In genomic region chr22:28029201-28029948, GRCh38 we compare ENCODE assay signal across 9 cellular contexts.
DNase-seq lines count a peak whose midpoint lies in the region; ATAC-seq, FAIRE-seq and TF ChIP-seq lines count a peak whose summit lies in the region.
"Had no signal": no experiment of that assay in that cellular context is flagged by ENCODE, and none has a peak within 500 bp of the region (broad histone marks: within the 10 kb centered on the region; RNA-seq: fewer than 3 reads in every experiment).

No MANE protein-coding gene starts in this region.

- no peak for TF ChIP-seq POLR2A in H54 (IDR thresholded peaks at IDR 0.05; ENCODE audit: low read depth, low read length)

- no peak overlapping the region for H3K9ac ChIP-seq in fibroblast of lung (ENCODE audit: insufficient read depth, low read length)

- DNase-seq in H54 (ENCODE audit: insufficient read length, low spot score) (peak; percentile 80), NCI-H446 (lab: John Stamatoyannopoulos, UW) (peak; percentile 85 to 94), fibroblast of lung (ENCODE audit: low read depth in 2 of 2) (peak; percentile 61 to 65), pulmonary artery endothelial cell (ENCODE audit: low read depth, low spot score) (peak; percentile 98), activated gamma-delta T cell (lab: John Stamatoyannopoulos, UW) (no peak)

- no peak for TF ChIP-seq CTCF in fibroblast of lung (conservative IDR thresholded peaks at IDR 0.05 in 1 of 2, IDR thresholded peaks at IDR 0.05 in 1 of 2; ENCODE audit: low read depth in 1 of 2, low read length in 2 of 2)

- no peak overlapping the region for H3K4me2 ChIP-seq in fibroblast of lung (ENCODE audit: extremely low read depth, insufficient read depth, low read length)

- H2AFZ ChIP-seq in fibroblast of lung (ENCODE audit: low read length) = no peak overlapping the region

- no peaks in the 10 kb centered on the region for H3K27me3 ChIP-seq in fibroblast of lung (ENCODE audit: control insufficient read depth, insufficient read depth, low read length)
- H3K27me3 ChIP-seq: SJSA1 had no signal

- peaks cover 9% of the 10 kb centered on the region for H3K4me1 ChIP-seq in fibroblast of lung (ENCODE audit: control insufficient read depth, extremely low read depth, insufficient read depth, low read length)

- H4K20me1 ChIP-seq in fibroblast of lung (ENCODE audit: control insufficient read depth, extremely low read depth, insufficient read depth, low read length) = no peaks in the 10 kb centered on the region

- H3K36me3 ChIP-seq in fibroblast of lung (ENCODE audit: control insufficient read depth, insufficient read depth, low read length) = no peaks in the 10 kb centered on the region
- H3K36me3 ChIP-seq: SJSA1 had no signal

- H3K27ac ChIP-seq in fibroblast of lung (ENCODE audit: insufficient read depth, low read length) = no peak overlapping the region
- H3K27ac ChIP-seq: SJSA1 had no signal

- peak; percentile 96 for FAIRE-seq in H54 (lab: Jason Lieb, UNC)

- ATAC-seq in GM19023 (IDR thresholded peaks at IDR 0.05; ENCODE audit: unreplicated experiment) (no peak), GM19455 (IDR thresholded peaks at IDR 0.05; ENCODE audit: unreplicated experiment) (no peak), HG03571 (IDR thresholded peaks at IDR 0.05; ENCODE audit: unreplicated experiment) (no peak)

- H3K4me3 ChIP-seq in fibroblast of lung (replicated peaks in 1 of 4; ENCODE audit: control extremely low read depth in 1 of 4, insufficient read depth in 1 of 4, low read depth in 3 of 4, low read length in 4 of 4) = no peak overlapping the region
- H3K4me3 ChIP-seq: SJSA1 had no signal

- H3K9me3 ChIP-seq in fibroblast of lung (ENCODE audit: control insufficient read depth, insufficient read depth, low read depth, low read length) = no peaks in the 10 kb centered on the region
- H3K9me3 ChIP-seq: SJSA1 had no signal

- H3K79me2 ChIP-seq in fibroblast of lung (ENCODE audit: control insufficient read depth, insufficient read depth, low read length) = no peaks in the 10 kb centered on the region
